Comparison of ENCODE assay signal across 21 cellular contexts in genomic region chr14:74635831-74636230, GRCh38.
"Had no signal": no experiment of that assay in that cellular context is flagged by ENCODE, and none has a peak within 500 bp of the region (broad histone marks: within the 10 kb centered on the region; RNA-seq: fewer than 3 reads in every experiment).

No MANE protein-coding gene starts in this region.

- H3K9me3 ChIP-seq: ascending aorta, gastrocnemius medialis, lower lobe of right lung, neutrophil, right atrium auricular region, spleen, upper lobe of left lung had no signal

- ATAC-seq: activated CD8-positive, alpha-beta memory T cell treated with anti-CD3 and anti-CD28 coated beads, Interleukin-2, amount 10 ng/mL, durations not matched to agents 7 days and 5 days; activated naive CD8-positive, alpha-beta T cell treated with anti-CD3 and anti-CD28 coated beads, Interleukin-2, amount 50 U/mL, for 24 hours; gastrocnemius medialis; lower lobe of right lung; naive thymus-derived CD4-positive, alpha-beta T cell had no signal

- H3K4me1 Mint-ChIP-seq: activated CD8-positive, alpha-beta memory T cell treated with anti-CD3 and anti-CD28 coated beads, Interleukin-2, amount 10 ng/mL, durations not matched to agents 7 days and 5 days; activated naive CD8-positive, alpha-beta T cell treated with anti-CD3 and anti-CD28 coated beads, Interleukin-2, amount 50 U/mL, for 24 hours had no signal

- DNase-seq: activated CD4-positive, alpha-beta T cell treated with anti-CD3 and anti-CD28 coated beads, Interleukin-2, amount 50 U/mL, for 48 hours; activated CD8-positive, alpha-beta memory T cell treated with anti-CD3 and anti-CD28 coated beads, Interleukin-2, amount 10 ng/mL, durations not matched to agents 7 days and 5 days; activated gamma-delta T cell treated with Interleukin-2 at 50 U/mL for 16 hours; activated naive CD8-positive, alpha-beta T cell treated with anti-CD3 and anti-CD28 coated beads, Interleukin-2, amount 50 U/mL, for 24 hours; activated T-cell treated with anti-CD3 and anti-CD28 coated beads, Interleukin-2, amount 50 U/mL, for 24 hours; central memory CD4-positive, alpha-beta T cell; cortex of kidney; effector CD8-positive, alpha-beta T cell; gastrocnemius medialis; lower lobe of right lung; naive thymus-derived CD4-positive, alpha-beta T cell; stimulated activated CD4-positive, alpha-beta T cell treated with anti-CD3 and anti-CD28 coated beads, Interleukin-1b, Interleukin-23, amount 100 ng/mL, for 48 hours; stimulated activated naive CD4-positive, alpha-beta T cell; substantia nigra; T-helper 2 cell; upper lobe of left lung had no signal

- H3K36me3 Mint-ChIP-seq: activated CD8-positive, alpha-beta memory T cell treated with anti-CD3 and anti-CD28 coated beads, Interleukin-2, amount 10 ng/mL, durations not matched to agents 7 days and 5 days; naive thymus-derived CD4-positive, alpha-beta T cell had no signal

- H3K27me3 Mint-ChIP-seq: activated naive CD8-positive, alpha-beta T cell treated with anti-CD3 and anti-CD28 coated beads, Interleukin-2, amount 50 U/mL, for 24 hours had no signal

- H3K4me3 Mint-ChIP-seq: activated CD8-positive, alpha-beta memory T cell treated with anti-CD3 and anti-CD28 coated beads, Interleukin-2, amount 10 ng/mL, durations not matched to agents 7 days and 5 days; activated naive CD8-positive, alpha-beta T cell treated with anti-CD3 and anti-CD28 coated beads, Interleukin-2, amount 50 U/mL, for 24 hours; activated T-cell treated with anti-CD3 and anti-CD28 coated beads, Interleukin-2, amount 50 U/mL, for 24 hours; naive thymus-derived CD4-positive, alpha-beta T cell had no signal

- H3K4me1 ChIP-seq: gastrocnemius medialis, upper lobe of left lung had no signal

- H3K36me3 ChIP-seq: ascending aorta, gastrocnemius medialis, lower lobe of right lung, neutrophil, right atrium auricular region, spleen, upper lobe of left lung had no signal

- H3K4me3 ChIP-seq: ascending aorta, gastrocnemius medialis, lower lobe of right lung, right atrium auricular region, spleen, upper lobe of left lung had no signal

- H3K27me3 ChIP-seq: ascending aorta, gastrocnemius medialis, neutrophil, right atrium auricular region, spleen, upper lobe of left lung had no signal

- H3K9me3 Mint-ChIP-seq: activated naive CD8-positive, alpha-beta T cell treated with anti-CD3 and anti-CD28 coated beads, Interleukin-2, amount 50 U/mL, for 24 hours; activated T-cell treated with anti-CD3 and anti-CD28 coated beads, Interleukin-2, amount 50 U/mL, for 24 hours; naive thymus-derived CD4-positive, alpha-beta T cell had no signal

- H3K27ac Mint-ChIP-seq: activated CD8-positive, alpha-beta memory T cell treated with anti-CD3 and anti-CD28 coated beads, Interleukin-2, amount 10 ng/mL, durations not matched to agents 7 days and 5 days; activated naive CD8-positive, alpha-beta T cell treated with anti-CD3 and anti-CD28 coated beads, Interleukin-2, amount 50 U/mL, for 24 hours; activated T-cell treated with anti-CD3 and anti-CD28 coated beads, Interleukin-2, amount 50 U/mL, for 24 hours had no signal

- H3K27ac ChIP-seq: ascending aorta, epithelial cell of prostate, lower lobe of right lung, neutrophil, right atrium auricular region, spleen, upper lobe of left lung had no signal
